ENCODE assay signal across 2 cellular contexts in the genomic region with DNA sequence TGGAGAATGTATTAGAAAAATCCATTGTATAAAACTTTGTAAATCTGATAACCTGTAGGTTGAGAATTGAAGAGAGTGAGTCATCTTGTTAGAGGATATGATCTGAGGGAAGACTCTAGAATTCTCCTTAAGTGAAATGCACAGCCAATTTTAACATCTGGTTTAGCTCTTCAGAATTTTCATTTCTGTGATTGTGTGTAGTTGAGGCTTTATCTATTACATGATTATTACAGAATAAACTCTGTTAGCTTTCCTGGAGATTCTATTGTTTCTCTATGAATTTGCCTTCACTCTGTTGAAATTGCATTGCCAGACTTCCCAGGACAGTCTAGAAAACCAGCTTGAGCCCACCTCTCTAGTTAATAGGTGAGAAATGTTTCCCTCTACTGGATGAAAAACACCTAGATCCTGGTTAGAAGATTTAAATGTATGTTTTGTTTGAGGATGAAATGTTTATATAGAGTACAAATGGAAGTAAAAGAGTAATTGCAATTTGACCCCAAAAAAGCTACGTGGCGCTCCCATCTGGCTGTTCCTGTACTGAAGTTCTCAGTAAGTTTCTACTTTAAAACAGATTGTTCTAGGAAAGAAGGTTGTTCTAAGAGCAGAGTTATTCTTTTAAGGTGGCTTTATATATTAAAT.
TF ChIP-seq lines count a peak whose summit lies in the region.

No MANE protein-coding gene starts in this region.

TF ChIP-seq in A549, 52 proteins besides CTCF, POLR2A, EP300 and RAD21:
- peak; percentile 57 for TF ChIP-seq SMC3 (IDR thresholded peaks at IDR 0.05)
- TF ChIP-seq HOXA7 (CRISPR knock-in tag; IDR thresholded peaks at IDR 0.05) = no peak
- no peak for TF ChIP-seq FOSL2 (IDR thresholded peaks at IDR 0.05)
- peak; percentile 29; the same call in 1 of the 2 replicates for TF ChIP-seq FOSL2 (CRISPR knock-in tag; IDR thresholded peaks at IDR 0.05)

TF ChIP-seq in H1, 55 proteins besides CTCF, POLR2A, EP300 and RAD21:
- TF ChIP-seq SP4 (IDR thresholded peaks at IDR 0.05; ENCODE audit: low read length) = no peak
- no peak for TF ChIP-seq KDM4A (IDR thresholded peaks at IDR 0.05; ENCODE audit: low read depth, low read length, severe bottlenecking)
- TF ChIP-seq, protein P1, sequence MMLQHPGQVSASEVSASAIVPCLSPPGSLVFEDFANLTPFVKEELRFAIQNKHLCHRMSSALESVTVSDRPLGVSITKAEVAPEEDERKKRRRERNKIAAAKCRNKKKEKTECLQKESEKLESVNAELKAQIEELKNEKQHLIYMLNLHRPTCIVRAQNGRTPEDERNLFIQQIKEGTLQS (IDR thresholded peaks at IDR 0.05; ENCODE audit: insufficient read depth, low read depth, low read length) = no peak
- TF ChIP-seq TBP (IDR thresholded peaks at IDR 0.05; ENCODE audit: low read depth, low read length) = no peak
- TF ChIP-seq KDM1A (IDR thresholded peaks at IDR 0.05; ENCODE audit: borderline replicate concordance, low read length) = no peak
- TF ChIP-seq, protein P2, sequence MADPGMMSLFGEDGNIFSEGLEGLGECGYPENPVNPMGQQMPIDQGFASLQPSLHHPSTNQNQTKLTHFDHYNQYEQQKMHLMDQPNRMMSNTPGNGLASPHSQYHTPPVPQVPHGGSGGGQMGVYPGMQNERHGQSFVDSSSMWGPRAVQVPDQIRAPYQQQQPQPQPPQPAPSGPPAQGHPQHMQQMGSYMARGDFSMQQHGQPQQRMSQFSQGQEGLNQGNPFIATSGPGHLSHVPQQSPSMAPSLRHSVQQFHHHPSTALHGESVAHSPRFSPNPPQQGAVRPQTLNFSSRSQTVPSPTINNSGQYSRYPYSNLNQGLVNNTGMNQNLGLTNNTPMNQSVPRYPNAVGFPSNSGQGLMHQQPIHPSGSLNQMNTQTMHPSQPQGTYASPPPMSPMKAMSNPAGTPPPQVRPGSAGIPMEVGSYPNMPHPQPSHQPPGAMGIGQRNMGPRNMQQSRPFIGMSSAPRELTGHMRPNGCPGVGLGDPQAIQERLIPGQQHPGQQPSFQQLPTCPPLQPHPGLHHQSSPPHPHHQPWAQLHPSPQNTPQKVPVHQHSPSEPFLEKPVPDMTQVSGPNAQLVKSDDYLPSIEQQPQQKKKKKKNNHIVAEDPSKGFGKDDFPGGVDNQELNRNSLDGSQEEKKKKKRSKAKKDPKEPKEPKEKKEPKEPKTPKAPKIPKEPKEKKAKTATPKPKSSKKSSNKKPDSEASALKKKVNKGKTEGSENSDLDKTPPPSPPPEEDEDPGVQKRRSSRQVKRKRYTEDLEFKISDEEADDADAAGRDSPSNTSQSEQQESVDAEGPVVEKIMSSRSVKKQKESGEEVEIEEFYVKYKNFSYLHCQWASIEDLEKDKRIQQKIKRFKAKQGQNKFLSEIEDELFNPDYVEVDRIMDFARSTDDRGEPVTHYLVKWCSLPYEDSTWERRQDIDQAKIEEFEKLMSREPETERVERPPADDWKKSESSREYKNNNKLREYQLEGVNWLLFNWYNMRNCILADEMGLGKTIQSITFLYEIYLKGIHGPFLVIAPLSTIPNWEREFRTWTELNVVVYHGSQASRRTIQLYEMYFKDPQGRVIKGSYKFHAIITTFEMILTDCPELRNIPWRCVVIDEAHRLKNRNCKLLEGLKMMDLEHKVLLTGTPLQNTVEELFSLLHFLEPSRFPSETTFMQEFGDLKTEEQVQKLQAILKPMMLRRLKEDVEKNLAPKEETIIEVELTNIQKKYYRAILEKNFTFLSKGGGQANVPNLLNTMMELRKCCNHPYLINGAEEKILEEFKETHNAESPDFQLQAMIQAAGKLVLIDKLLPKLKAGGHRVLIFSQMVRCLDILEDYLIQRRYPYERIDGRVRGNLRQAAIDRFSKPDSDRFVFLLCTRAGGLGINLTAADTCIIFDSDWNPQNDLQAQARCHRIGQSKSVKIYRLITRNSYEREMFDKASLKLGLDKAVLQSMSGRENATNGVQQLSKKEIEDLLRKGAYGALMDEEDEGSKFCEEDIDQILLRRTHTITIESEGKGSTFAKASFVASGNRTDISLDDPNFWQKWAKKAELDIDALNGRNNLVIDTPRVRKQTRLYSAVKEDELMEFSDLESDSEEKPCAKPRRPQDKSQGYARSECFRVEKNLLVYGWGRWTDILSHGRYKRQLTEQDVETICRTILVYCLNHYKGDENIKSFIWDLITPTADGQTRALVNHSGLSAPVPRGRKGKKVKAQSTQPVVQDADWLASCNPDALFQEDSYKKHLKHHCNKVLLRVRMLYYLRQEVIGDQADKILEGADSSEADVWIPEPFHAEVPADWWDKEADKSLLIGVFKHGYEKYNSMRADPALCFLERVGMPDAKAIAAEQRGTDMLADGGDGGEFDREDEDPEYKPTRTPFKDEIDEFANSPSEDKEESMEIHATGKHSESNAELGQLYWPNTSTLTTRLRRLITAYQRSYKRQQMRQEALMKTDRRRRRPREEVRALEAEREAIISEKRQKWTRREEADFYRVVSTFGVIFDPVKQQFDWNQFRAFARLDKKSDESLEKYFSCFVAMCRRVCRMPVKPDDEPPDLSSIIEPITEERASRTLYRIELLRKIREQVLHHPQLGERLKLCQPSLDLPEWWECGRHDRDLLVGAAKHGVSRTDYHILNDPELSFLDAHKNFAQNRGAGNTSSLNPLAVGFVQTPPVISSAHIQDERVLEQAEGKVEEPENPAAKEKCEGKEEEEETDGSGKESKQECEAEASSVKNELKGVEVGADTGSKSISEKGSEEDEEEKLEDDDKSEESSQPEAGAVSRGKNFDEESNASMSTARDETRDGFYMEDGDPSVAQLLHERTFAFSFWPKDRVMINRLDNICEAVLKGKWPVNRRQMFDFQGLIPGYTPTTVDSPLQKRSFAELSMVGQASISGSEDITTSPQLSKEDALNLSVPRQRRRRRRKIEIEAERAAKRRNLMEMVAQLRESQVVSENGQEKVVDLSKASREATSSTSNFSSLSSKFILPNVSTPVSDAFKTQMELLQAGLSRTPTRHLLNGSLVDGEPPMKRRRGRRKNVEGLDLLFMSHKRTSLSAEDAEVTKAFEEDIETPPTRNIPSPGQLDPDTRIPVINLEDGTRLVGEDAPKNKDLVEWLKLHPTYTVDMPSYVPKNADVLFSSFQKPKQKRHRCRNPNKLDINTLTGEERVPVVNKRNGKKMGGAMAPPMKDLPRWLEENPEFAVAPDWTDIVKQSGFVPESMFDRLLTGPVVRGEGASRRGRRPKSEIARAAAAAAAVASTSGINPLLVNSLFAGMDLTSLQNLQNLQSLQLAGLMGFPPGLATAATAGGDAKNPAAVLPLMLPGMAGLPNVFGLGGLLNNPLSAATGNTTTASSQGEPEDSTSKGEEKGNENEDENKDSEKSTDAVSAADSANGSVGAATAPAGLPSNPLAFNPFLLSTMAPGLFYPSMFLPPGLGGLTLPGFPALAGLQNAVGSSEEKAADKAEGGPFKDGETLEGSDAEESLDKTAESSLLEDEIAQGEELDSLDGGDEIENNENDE (IDR thresholded peaks at IDR 0.05; ENCODE audit: insufficient replicate concordance, low read length) = no peak
- no peak for TF ChIP-seq MAX (IDR thresholded peaks at IDR 0.05)
- TF ChIP-seq EZH2 (IDR thresholded peaks at IDR 0.05; ENCODE audit: low read depth, low read length, severe bottlenecking) = no peak
- TF ChIP-seq SIX5 (IDR thresholded peaks at IDR 0.05; ENCODE audit: low read depth, low read length) = no peak
- TF ChIP-seq CHD1 (IDR thresholded peaks at IDR 0.05; ENCODE audit: low read depth, low read length) = no peak
- TF ChIP-seq CBX5 (IDR thresholded peaks at IDR 0.05; ENCODE audit: low read depth, low read length) = no peak
- TF ChIP-seq CBX8 (IDR thresholded peaks at IDR 0.05; ENCODE audit: borderline replicate concordance, low read depth, low read length) = no peak
- no peak for TF ChIP-seq SAP30 (IDR thresholded peaks at IDR 0.05; ENCODE audit: insufficient read depth, insufficient replicate concordance, low read length)
- TF ChIP-seq ATF2 (IDR thresholded peaks at IDR 0.05; ENCODE audit: low read length) = no peak
